ENCODE assay signal across 9 cellular contexts in genomic region chr12:111753144-111753881, GRCh38. TPM values are rescaled to one million over a fixed set of nuclear protein-coding genes. Genes with fewer than 3 reads are reported as not detected.
A peak's percentile ranks its signal among the peaks of the same experiment; 100 is the strongest.
DNase-seq lines count a peak whose midpoint lies in the region; ATAC-seq and TF ChIP-seq lines count a peak whose summit lies in the region.
"Had no signal": no experiment of that assay in that cellular context is flagged by ENCODE, and none has a peak within 500 bp of the region (broad histone marks: within the 10 kb centered on the region; RNA-seq: fewer than 3 reads in every experiment).

No MANE protein-coding gene starts in this region.

- DNase-seq in activated CD4-positive, alpha-beta T cell treated with anti-CD3 and anti-CD28 coated beads, Interleukin-2, amount 50 U/mL, for 48 hours = peak; percentile 7 to 16
- DNase-seq in activated CD4-positive, alpha-beta T cell treated with anti-CD3 and anti-CD28 coated beads, Interleukin-2, amount 50 U/mL, for 1 hour = no peak
- DNase-seq in epidermal melanocyte (ENCODE audit: insufficient read length, low spot score) (peak; percentile 70), myocyte (ENCODE audit: low read depth) (peak; percentile 56), COR-L47 (lab: John Stamatoyannopoulos, UW) (no peak)
- no peak for DNase-seq in activated effector memory CD4-positive, alpha-beta T cell treated with Interleukin-2 at 50 U/mL for 16 hours

- H3K36me3 ChIP-seq in OCI-LY3 (replicated peaks; ENCODE audit: low read depth, low read length) = peaks cover 14% of the 10 kb centered on the region

- H3K27ac ChIP-seq in OCI-LY3 (ENCODE audit: low read length) = no peak overlapping the region

- no peak overlapping the region for H2AFZ ChIP-seq in OCI-LY3 (ENCODE audit: low read depth, low read length)

- no peaks in the 10 kb centered on the region for H3K9me3 Mint-ChIP-seq in activated T-helper 17 cell treated with anti-CD3 and anti-CD28 coated beads, Interleukin-2, amount 50 U/mL, for 72 hours
- H3K9me3 Mint-ChIP-seq: activated naive CD4-positive, alpha-beta T cell treated with anti-CD3 and anti-CD28 coated beads, Interleukin-2, amount 50 U/mL, for 24 hours had no signal

- no peaks in the 10 kb centered on the region for H3K9me3 ChIP-seq in OCI-LY3 (ENCODE audit: insufficient read depth, low read length)

- H3K27me3 Mint-ChIP-seq in activated T-helper 17 cell treated with anti-CD3 and anti-CD28 coated beads, Interleukin-2, amount 50 U/mL, for 72 hours = no peaks in the 10 kb centered on the region
- H3K27me3 Mint-ChIP-seq: activated naive CD4-positive, alpha-beta T cell treated with anti-CD3 and anti-CD28 coated beads, Interleukin-2, amount 50 U/mL, for 24 hours had no signal

- H3K79me2 ChIP-seq in OCI-LY3 (ENCODE audit: low read length) = no peaks in the 10 kb centered on the region

- no peak overlapping the region for H3K9ac ChIP-seq in OCI-LY3 (ENCODE audit: low read length)

- no peaks in the 10 kb centered on the region for H3K27me3 ChIP-seq in OCI-LY3 (ENCODE audit: low read depth, low read length)

- H4K20me1 ChIP-seq in OCI-LY3 (ENCODE audit: insufficient read depth, low read length) = no peaks in the 10 kb centered on the region

- no peak overlapping the region for H3K4me3 Mint-ChIP-seq in activated T-helper 17 cell treated with anti-CD3 and anti-CD28 coated beads, Interleukin-2, amount 50 U/mL, for 72 hours
- H3K4me3 Mint-ChIP-seq: activated naive CD4-positive, alpha-beta T cell treated with anti-CD3 and anti-CD28 coated beads, Interleukin-2, amount 50 U/mL, for 24 hours had no signal

- peaks cover 13% of the 10 kb centered on the region for H3K4me1 ChIP-seq in OCI-LY3 (ENCODE audit: low read length)

- no peak overlapping the region for H3K4me3 ChIP-seq in OCI-LY3 (ENCODE audit: low read length)

- H3K4me2 ChIP-seq in OCI-LY3 (ENCODE audit: low read length) = no peak overlapping the region

- peak; percentile 90 for TF ChIP-seq CTCF in OCI-LY3 (IDR thresholded peaks at IDR 0.05; ENCODE audit: low read depth, low read length)

- ATAC-seq in activated T-helper 17 cell treated with anti-CD3 and anti-CD28 coated beads, Interleukin-2, amount 50 U/mL, for 72 hours (replicated peaks) = no peak

- H3K36me3 Mint-ChIP-seq in activated T-helper 17 cell treated with anti-CD3 and anti-CD28 coated beads, Interleukin-2, amount 50 U/mL, for 72 hours (ENCODE audit: low read depth) = peaks cover 46% of the 10 kb centered on the region

- H3K27ac Mint-ChIP-seq in activated T-helper 17 cell treated with anti-CD3 and anti-CD28 coated beads, Interleukin-2, amount 50 U/mL, for 72 hours = no peak overlapping the region
- H3K27ac Mint-ChIP-seq: activated naive CD4-positive, alpha-beta T cell treated with anti-CD3 and anti-CD28 coated beads, Interleukin-2, amount 50 U/mL, for 24 hours had no signal

- H3K4me1 Mint-ChIP-seq in activated T-helper 17 cell treated with anti-CD3 and anti-CD28 coated beads, Interleukin-2, amount 50 U/mL, for 72 hours = no peaks in the 10 kb centered on the region

RNA-seq across cellular contexts. Expression of gene ALDH2, which starts 13.4 kb away (rescaled TPM):
- total RNA-seq in myocyte = 2.7 and 3.2 TPM in 2 replicates
- 8.4 TPM for polyA plus RNA-seq in myocyte (2012)
- 1 to 10 TPM in 1 of 2 donors, under 1 TPM in 1; 0.43 to 2.0 TPM for total RNA-seq in activated T-helper 17 cell treated with anti-CD3 and anti-CD28 coated beads, Interleukin-2, amount 50 U/mL, for 72 hours

Comparison
In these comparisons a context has a peak if more than half of its experiments do, and no peak if none do; other contexts are left out.
1. DNase-seq: peak in activated CD4-positive, alpha-beta T cell treated with anti-CD3 and anti-CD28 coated beads, Interleukin-2, amount 50 U/mL, for 48 hours (2 of 2), epidermal melanocyte (single experiment) and myocyte (single experiment); none in activated CD4-positive, alpha-beta T cell treated with anti-CD3 and anti-CD28 coated beads, Interleukin-2, amount 50 U/mL, for 1 hour (single experiment), activated effector memory CD4-positive, alpha-beta T cell treated with Interleukin-2 at 50 U/mL for 16 hours (single experiment) and COR-L47 (single experiment).